In the genomic region with DNA sequence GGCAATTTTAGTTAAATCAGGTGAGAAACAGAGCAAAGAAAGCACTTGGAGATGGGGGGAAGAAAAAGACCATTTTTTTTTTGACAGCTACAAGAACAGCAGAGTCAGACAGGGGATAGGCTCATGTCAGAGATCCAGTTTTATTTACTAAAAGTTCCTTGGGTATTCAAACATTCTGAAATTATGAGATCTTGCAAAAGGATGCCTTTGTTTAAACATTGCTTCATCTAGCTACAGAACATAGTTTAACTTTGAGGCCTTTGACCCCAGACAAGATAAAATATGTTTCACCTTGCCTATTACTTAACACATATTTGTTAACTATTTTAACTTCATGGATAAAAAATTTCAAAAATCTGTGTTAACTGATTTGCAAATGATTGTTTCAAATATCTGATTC, we compare ENCODE assay signal across 1 cellular context.
TF ChIP-seq lines count a peak whose summit lies in the region.

No MANE protein-coding gene starts in this region.

TF ChIP-seq in liver, 16 proteins besides CTCF, POLR2A, EP300 and RAD21 (continued from another document):
- TF ChIP-seq, protein P1, sequence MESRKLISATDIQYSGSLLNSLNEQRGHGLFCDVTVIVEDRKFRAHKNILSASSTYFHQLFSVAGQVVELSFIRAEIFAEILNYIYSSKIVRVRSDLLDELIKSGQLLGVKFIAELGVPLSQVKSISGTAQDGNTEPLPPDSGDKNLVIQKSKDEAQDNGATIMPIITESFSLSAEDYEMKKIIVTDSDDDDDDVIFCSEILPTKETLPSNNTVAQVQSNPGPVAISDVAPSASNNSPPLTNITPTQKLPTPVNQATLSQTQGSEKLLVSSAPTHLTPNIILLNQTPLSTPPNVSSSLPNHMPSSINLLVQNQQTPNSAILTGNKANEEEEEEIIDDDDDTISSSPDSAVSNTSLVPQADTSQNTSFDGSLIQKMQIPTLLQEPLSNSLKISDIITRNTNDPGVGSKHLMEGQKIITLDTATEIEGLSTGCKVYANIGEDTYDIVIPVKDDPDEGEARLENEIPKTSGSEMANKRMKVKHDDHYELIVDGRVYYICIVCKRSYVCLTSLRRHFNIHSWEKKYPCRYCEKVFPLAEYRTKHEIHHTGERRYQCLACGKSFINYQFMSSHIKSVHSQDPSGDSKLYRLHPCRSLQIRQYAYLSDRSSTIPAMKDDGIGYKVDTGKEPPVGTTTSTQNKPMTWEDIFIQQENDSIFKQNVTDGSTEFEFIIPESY (IDR thresholded peaks at IDR 0.05): peak; percentile 67
- no peak for TF ChIP-seq TAF1 (conservative IDR thresholded peaks at IDR 0.05)
